1 cellular context compared by ENCODE assay signal in the genomic region with DNA sequence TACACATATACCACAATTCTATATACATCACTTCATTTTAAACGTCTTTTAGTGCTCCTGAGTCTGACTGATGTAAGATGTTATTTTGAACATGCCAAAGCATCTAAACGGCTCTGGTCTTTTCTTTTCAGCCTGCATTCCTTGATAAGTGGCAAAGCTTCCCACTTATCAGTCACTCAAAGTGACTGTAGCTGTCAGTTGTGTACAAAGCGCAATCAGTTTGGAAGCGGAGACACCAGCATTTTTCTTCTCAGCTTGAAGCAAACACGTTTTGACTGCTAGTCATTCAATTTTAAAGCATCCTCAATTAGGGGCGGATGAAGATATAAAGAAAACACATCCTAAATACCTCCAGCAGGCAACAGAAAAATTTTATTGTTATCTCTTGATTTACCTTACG.
TF ChIP-seq lines count a peak whose summit lies in the region.

No MANE protein-coding gene starts in this region.

TF ChIP-seq in K562, 482 proteins besides CTCF, POLR2A, EP300 and RAD21 (continued from another document):
- TF ChIP-seq, protein P1, sequence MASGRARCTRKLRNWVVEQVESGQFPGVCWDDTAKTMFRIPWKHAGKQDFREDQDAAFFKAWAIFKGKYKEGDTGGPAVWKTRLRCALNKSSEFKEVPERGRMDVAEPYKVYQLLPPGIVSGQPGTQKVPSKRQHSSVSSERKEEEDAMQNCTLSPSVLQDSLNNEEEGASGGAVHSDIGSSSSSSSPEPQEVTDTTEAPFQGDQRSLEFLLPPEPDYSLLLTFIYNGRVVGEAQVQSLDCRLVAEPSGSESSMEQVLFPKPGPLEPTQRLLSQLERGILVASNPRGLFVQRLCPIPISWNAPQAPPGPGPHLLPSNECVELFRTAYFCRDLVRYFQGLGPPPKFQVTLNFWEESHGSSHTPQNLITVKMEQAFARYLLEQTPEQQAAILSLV (tag; IDR thresholded peaks at IDR 0.05): no peak
- TF ChIP-seq PRPF4 (IDR thresholded peaks at IDR 0.05; ENCODE audit: insufficient read depth, low read depth, low read length, poor library complexity, severe bottlenecking) (no peak), C11orf30 (IDR thresholded peaks at IDR 0.05; ENCODE audit: low read depth) (no peak), MTA1 (IDR thresholded peaks at IDR 0.05; ENCODE audit: borderline replicate concordance) (no peak), ELF1 (tag; IDR thresholded peaks at IDR 0.05) (no peak), PURB (CRISPR knock-in tag; IDR thresholded peaks at IDR 0.05; ENCODE audit: low read depth) (no peak)
